In genomic region chr21:44709426-44710293, GRCh38 we compare ENCODE assay signal across 8 cellular contexts. TPM values are rescaled to one million over a fixed set of nuclear protein-coding genes. Genes with fewer than 3 reads are reported as not detected.
A peak's percentile ranks its signal among the peaks of the same experiment; 100 is the strongest.
DNase-seq lines count a peak whose midpoint lies in the region; ATAC-seq and TF ChIP-seq lines count a peak whose summit lies in the region.

No MANE protein-coding gene starts in this region.

- peaks cover 9 to 22% of the 10 kb centered on the region in 2 donors for H3K4me1 Mint-ChIP-seq in natural killer cell

- TF ChIP-seq CTCF in choroid plexus epithelial cell (conservative IDR thresholded peaks at IDR 0.05; ENCODE audit: low read depth, low read length) (no peak), natural killer cell (IDR thresholded peaks at IDR 0.05) (no peak)

- no peaks in the 10 kb centered on the region for H4K20me1 ChIP-seq in GM23248 (ENCODE audit: insufficient read depth)

- H3F3A ChIP-seq in GM23248 (ENCODE audit: insufficient read depth), result no peaks in the 10 kb centered on the region

- no peaks in the 10 kb centered on the region for H3K36me3 ChIP-seq in GM23248 (ENCODE audit: low read depth)

- H3K9me3 Mint-ChIP-seq in natural killer cell, result peaks cover 0 to 3% of the 10 kb centered on the region in 2 donors

- intact Hi-C loops in natural killer cell (cut with micrococcal nuclease), result loop anchor here (10.0 kb wide), 1 partner anchor 85 kb away; the partner anchor contains the start of gene KRTAP10-9

- H3K36me3 Mint-ChIP-seq in natural killer cell, result peaks cover 13% of the 10 kb centered on the region

- peak; percentile 22 for DNase-seq in GM23248
- DNase-seq in NCI-H2171 treated with DMSO at 0.1 percent for 48 hours (lab: John Stamatoyannopoulos, UW), result peak; percentile 65
- DNase-seq in choroid plexus epithelial cell (ENCODE audit: low read depth), result peak; percentile 12
- no peak for DNase-seq in natural killer cell
- DNase-seq in dedifferentiated amniotic fluid mesenchymal stem cell (ENCODE audit: extremely low spot score), result no peak
- DNase-seq in HT-29 (ENCODE audit: low spot score), result no peak

- H3K4me1 ChIP-seq in GM23248 (ENCODE audit: insufficient read depth), result no peaks in the 10 kb centered on the region

- peaks cover 60 to 65% of the 10 kb centered on the region in 2 donors for H3K27me3 Mint-ChIP-seq in natural killer cell (ENCODE audit: low read depth in 2 of 2)

- in situ Hi-C loops in GM23248 (cut with MboI), result no loop called here

- peak in 2 of 3 donors; percentile 21 to 44 for ATAC-seq in natural killer cell
- ATAC-seq in HG02763 (IDR thresholded peaks at IDR 0.05; ENCODE audit: unreplicated experiment), result no peak
- ATAC-seq in GM21723 (IDR thresholded peaks at IDR 0.05; ENCODE audit: unreplicated experiment), result no peak

- peaks cover 74% of the 10 kb centered on the region for H3K27me3 ChIP-seq in GM23248 (replicated peaks; ENCODE audit: insufficient read depth)

- H3K9me2 ChIP-seq in GM23248 (ENCODE audit: insufficient read depth), result no peaks in the 10 kb centered on the region

- H2AFZ ChIP-seq in GM23248, result no peak overlapping the region

- no peaks in the 10 kb centered on the region for H3K9me3 ChIP-seq in GM23248 (ENCODE audit: low read depth)

- no peak overlapping the region for H3K4me3 Mint-ChIP-seq in natural killer cell

- H3K27ac Mint-ChIP-seq in natural killer cell, result peak overlapping the region in 1 of 2 donors; percentile 40

- no peak overlapping the region for H3K9ac ChIP-seq in GM23248

- no peak overlapping the region for H3K27ac ChIP-seq in GM23248

- no peaks in the 10 kb centered on the region for H3K79me2 ChIP-seq in GM23248 (ENCODE audit: insufficient read depth)

- H3K4me2 ChIP-seq in GM23248 (ENCODE audit: unreplicated experiment), result no peak overlapping the region

- H3K4me3 ChIP-seq in GM23248 (no peak overlapping the region), choroid plexus epithelial cell (ENCODE audit: low read depth, low read length) (no peak overlapping the region)

- WGBS in GM23248 (ENCODE audit: low coverage in 1 of 2, low lambda C conversion rate in 2 of 2, missing lambda C conversion rate in 2 of 2), 2 experiments, result 1 to 2% methylated on average over 45 of the region's 45 CpGs

RNA-seq across cellular contexts. Expression of gene TSPEAR, which starts 1.7 kb away (rescaled TPM):
- not detected in 2 replicates for total RNA-seq in GM23248 (2014; rRNA removed; shearing (Covaris generic))
- not detected in 2 replicates for polyA plus RNA-seq in GM23248 (2016; fragmentation: Nextera tagmentation; extraction: Ambion mirVana)
- not detected for total RNA-seq in natural killer cell
- total RNA-seq in HT-29 (2014; rRNA removed; shearing (Covaris generic)), result not detected in 2 replicates

RNA-seq across cellular contexts. Expression of gene KRTAP10-12, which starts 12.7 kb away (rescaled TPM):
- not detected in 2 replicates for total RNA-seq in GM23248 (2014; rRNA removed; shearing (Covaris generic))
- not detected in 2 replicates for polyA plus RNA-seq in GM23248 (2016; fragmentation: Nextera tagmentation; extraction: Ambion mirVana)
- not detected for total RNA-seq in natural killer cell
- not detected in 2 replicates for total RNA-seq in HT-29 (2014; rRNA removed; shearing (Covaris generic))

RNA-seq across cellular contexts. Expression of gene KRTAP12-1, which starts 27.7 kb away (rescaled TPM):
- not detected in 2 replicates for total RNA-seq in GM23248 (2014; rRNA removed; shearing (Covaris generic))
- polyA plus RNA-seq in GM23248 (2016; fragmentation: Nextera tagmentation; extraction: Ambion mirVana), result not detected in 2 replicates
- total RNA-seq in natural killer cell, result not detected
- not detected in 2 replicates for total RNA-seq in HT-29 (2014; rRNA removed; shearing (Covaris generic))

RNA-seq across cellular contexts. Expression of gene KRTAP12-2, which starts 42.9 kb away (rescaled TPM):
- total RNA-seq in GM23248 (2014; rRNA removed; shearing (Covaris generic)), result not detected in 2 replicates
- not detected in 2 replicates for polyA plus RNA-seq in GM23248 (2016; fragmentation: Nextera tagmentation; extraction: Ambion mirVana)
- not detected for total RNA-seq in natural killer cell
- total RNA-seq in HT-29 (2014; rRNA removed; shearing (Covaris generic)), result not detected in 2 replicates

RNA-seq across cellular contexts. Expression of gene KRTAP12-3, which starts 51.9 kb away (rescaled TPM):
- not detected in 2 replicates for total RNA-seq in GM23248 (2014; rRNA removed; shearing (Covaris generic))
- not detected in 2 replicates for polyA plus RNA-seq in GM23248 (2016; fragmentation: Nextera tagmentation; extraction: Ambion mirVana)
- total RNA-seq in natural killer cell, result 1 to 10 TPM in 2 of 3 donors, not detected in 1; 1.0 to 1.1 TPM
- not detected in 2 replicates for total RNA-seq in HT-29 (2014; rRNA removed; shearing (Covaris generic))

Comparison
In these comparisons a context has a peak if more than half of its experiments do, and no peak if none do; other contexts are left out.
1. DNase-seq: peak in GM23248 (single experiment), NCI-H2171 treated with DMSO at 0.1 percent for 48 hours (single experiment) and choroid plexus epithelial cell (single experiment); none in natural killer cell (single experiment), dedifferentiated amniotic fluid mesenchymal stem cell (single experiment) and HT-29 (single experiment).
2. ATAC-seq: peak in natural killer cell (2 of 3); none in HG02763 (single experiment) and GM21723 (single experiment).